ENCODE assay signal across 14 cellular contexts in the genomic region with DNA sequence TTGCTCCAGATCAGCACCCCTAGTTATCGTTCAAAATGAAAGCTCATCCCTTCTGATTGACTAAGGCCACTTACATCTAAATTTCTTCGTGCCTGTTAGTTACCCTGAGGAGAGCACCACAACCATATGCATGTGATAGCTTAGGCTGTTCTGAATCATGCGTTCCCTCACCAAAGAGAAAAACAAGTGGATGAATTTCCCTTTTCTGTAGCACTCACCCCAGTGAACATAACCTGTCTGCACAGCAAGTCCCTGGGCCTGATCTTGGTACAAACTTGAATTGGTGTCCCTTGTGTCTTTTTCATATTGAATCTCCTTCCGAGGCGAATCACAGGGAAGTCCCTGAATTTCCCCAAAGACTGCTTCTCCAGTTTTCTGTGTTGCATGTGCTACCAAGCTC.
DNase-seq lines count a peak whose midpoint lies in the region; ATAC-seq, FAIRE-seq and TF ChIP-seq lines count a peak whose summit lies in the region.
"Had no signal": no experiment of that assay in that cellular context is flagged by ENCODE, and none has a peak within 500 bp of the region (broad histone marks: within the 10 kb centered on the region; RNA-seq: fewer than 3 reads in every experiment).

No MANE protein-coding gene starts in this region.

- ATAC-seq in heart left ventricle (no peak), GM12878 (peak; percentile 47), aorta (ENCODE audit: low FRiP score) (no peak)
- ATAC-seq: K562 had no signal

- H3K27me3 Mint-ChIP-seq in CD8-positive, alpha-beta memory T cell, result no peaks in the 10 kb centered on the region
- H3K27me3 Mint-ChIP-seq in activated T-helper 2 cell treated with anti-CD3 and anti-CD28 coated beads, Interferon-gamma antibody, Interleukin-2, Interleukin-4, amounts not matched to agents 10 μg/mL and 5 μg/mL and 100 μg/mL, durations not matched to agents 14 hours and 24 hours and 36 hours (ENCODE audit: low read depth), result no peaks in the 10 kb centered on the region

- H3K4me1 Mint-ChIP-seq in CD8-positive, alpha-beta memory T cell, result peaks cover 20 to 33% (median 31%) of the 10 kb centered on the region in 3 donors
- peaks cover 8% of the 10 kb centered on the region for H3K4me1 Mint-ChIP-seq in activated T-helper 2 cell treated with anti-CD3 and anti-CD28 coated beads, Interferon-gamma antibody, Interleukin-2, Interleukin-4, amounts not matched to agents 10 μg/mL and 5 μg/mL and 100 μg/mL, durations not matched to agents 14 hours and 24 hours and 36 hours (ENCODE audit: low read depth)

- H2AFZ ChIP-seq in GM12878 (ENCODE audit: control insufficient read depth, low read depth, low read length), result no peak overlapping the region
- H2AFZ ChIP-seq in mesenchymal stem cell (ENCODE audit: low read depth, low read length), result no peak overlapping the region

- peaks cover 8% of the 10 kb centered on the region for H3K79me1 ChIP-seq in mesenchymal stem cell (replicated peaks; ENCODE audit: low read length, poor library complexity, severe bottlenecking)

- H4K8ac ChIP-seq in mesenchymal stem cell (ENCODE audit: low read length), result peak overlapping the region; percentile 12

- 47 to 53% (median 51%) methylated on average over 5 of the region's 5 CpGs for WGBS in heart left ventricle, 4 donors
- 16% methylated on average over 5 of the region's 5 CpGs for WGBS in GM12878 (ENCODE audit: insufficient coverage, insufficient replicate concordance, low lambda C conversion rate, missing lambda C conversion rate)
- WGBS in mesenchymal stem cell, result 99% methylated on average over 5 of the region's 5 CpGs
- 67% methylated on average over 5 of the region's 5 CpGs for WGBS in aorta, 2 donors

- H3K14ac ChIP-seq in mesenchymal stem cell (ENCODE audit: low read length in 2 of 2), result no peak overlapping the region

- peak overlapping the region in 8 of 12 donors; percentile 28 to 50 (median 40) for H3K4me3 ChIP-seq in heart left ventricle
- no peak overlapping the region for H3K4me3 ChIP-seq in GM12878
- peak overlapping the region in 1 of 2 experiments; percentile 2 for H3K4me3 ChIP-seq in mesenchymal stem cell (ENCODE audit: insufficient read depth in 1 of 2, low read depth in 1 of 2, low read length in 2 of 2)
- peak overlapping the region; percentile 11 to 26 for H3K4me3 ChIP-seq in aorta (ENCODE audit: low read length in 2 of 2)
- H3K4me3 ChIP-seq in CD8-positive, alpha-beta memory T cell (ENCODE audit: low read length), result no peak overlapping the region
- H3K4me3 ChIP-seq: K562 had no signal

- H3K4me2 ChIP-seq in GM12878 (ENCODE audit: control insufficient read depth, insufficient read depth) (no peak overlapping the region), mesenchymal stem cell (ENCODE audit: low read length, poor library complexity, severe bottlenecking) (no peak overlapping the region)

- no peak overlapping the region for H3K4me3 Mint-ChIP-seq in CD8-positive, alpha-beta memory T cell
- no peak overlapping the region for H3K4me3 Mint-ChIP-seq in activated T-helper 2 cell treated with anti-CD3 and anti-CD28 coated beads, Interferon-gamma antibody, Interleukin-2, Interleukin-4, amounts not matched to agents 10 μg/mL and 5 μg/mL and 100 μg/mL, durations not matched to agents 14 hours and 24 hours and 36 hours (ENCODE audit: low read depth)

- intact Hi-C loops in heart left ventricle (cut with DNase I), result no loop called here
- intact Hi-C loops in cardiac septum (cut with DNase I), result no loop called here
- intact Hi-C loops in GM12878 (cut with micrococcal nuclease; ENCODE audit: unreplicated experiment), result no loop called here
- intact Hi-C loops in aorta (cut with DNase I), result loop anchor here in 1 of 2 donors (10.0 kb wide), 1 partner anchor 185 kb away; the partner anchor contains the start of gene AFF1
- intact Hi-C loops in activated T-helper 2 cell treated with anti-CD3 and anti-CD28 coated beads, Interferon-gamma antibody, Interleukin-2, Interleukin-4, amounts not matched to agents 10 μg/mL and 5 μg/mL and 100 μg/mL, durations not matched to agents 14 hours and 24 hours and 36 hours (cut with micrococcal nuclease), result no loop called here

- no peak for FAIRE-seq in GM12878 (lab: Jason Lieb, UNC)
- FAIRE-seq: K562 had no signal

- H3K27ac ChIP-seq in heart left ventricle, result peak overlapping the region; percentile 1 to 93 (median 82)
- H3K27ac ChIP-seq in GM12878 (ENCODE audit: control insufficient read depth, insufficient read depth), result no peak overlapping the region
- H3K27ac ChIP-seq in mesenchymal stem cell (ENCODE audit: low read length, poor library complexity, severe bottlenecking), result peak overlapping the region; percentile 97
- H3K27ac ChIP-seq in aorta (ENCODE audit: low read depth in 1 of 2, low read length in 2 of 2), result peak overlapping the region; percentile 80 to 88
- H3K27ac ChIP-seq in CD8-positive, alpha-beta memory T cell (ENCODE audit: low read depth, low read length), result no peak overlapping the region

- H2BK5ac ChIP-seq in mesenchymal stem cell (ENCODE audit: low read depth, low read length, poor library complexity, severe bottlenecking), result no peak overlapping the region

- peaks cover 15% of the 10 kb centered on the region for H3K79me2 ChIP-seq in GM12878 (ENCODE audit: control insufficient read depth, insufficient read depth, low read length)

- RAD21 ChIA-PET in GM12878 (lab: Charles Lee; ENCODE audit: unreplicated experiment), result interaction anchor here (0.6 to 2.0 kb wide), 2 partner anchors 98 to 197 kb away, joined by 4 to 7 read pairs; no protein-coding TSS in a partner anchor

- H2BK15ac ChIP-seq in mesenchymal stem cell (ENCODE audit: low read depth, poor library complexity, severe bottlenecking), result no peak overlapping the region

- peak overlapping the region in 1 of 2 experiments; percentile 51 for H3K23ac ChIP-seq in mesenchymal stem cell (ENCODE audit: low read length in 2 of 2)

- H2BK12ac ChIP-seq in mesenchymal stem cell (ENCODE audit: low read length in 2 of 2), result no peak overlapping the region

- no peak overlapping the region for H3K4ac ChIP-seq in mesenchymal stem cell (ENCODE audit: low read depth in 1 of 2, low read length in 2 of 2)

- TF ChIP-seq CTCF in heart left ventricle (IDR thresholded peaks at IDR 0.05) (no peak), GM12878 (IDR thresholded peaks at IDR 0.05 in 2 of 3, conservative IDR thresholded peaks at IDR 0.05 in 1 of 3; ENCODE audit: control insufficient read depth in 2 of 3, extremely low read depth in 1 of 3, insufficient read depth in 1 of 3, low read depth in 3 of 3, low read length in 3 of 3) (no peak), GM10266 (IDR thresholded peaks at IDR 0.05; ENCODE audit: control insufficient read depth, insufficient read depth, low read depth, missing control alignments) (no peak)

- H3K27ac Mint-ChIP-seq in CD8-positive, alpha-beta memory T cell, result peak overlapping the region in 3 of 8 donors; percentile 4 to 72 (median 23)
- no peak overlapping the region for H3K27ac Mint-ChIP-seq in activated T-helper 2 cell treated with anti-CD3 and anti-CD28 coated beads, Interferon-gamma antibody, Interleukin-2, Interleukin-4, amounts not matched to agents 10 μg/mL and 5 μg/mL and 100 μg/mL, durations not matched to agents 14 hours and 24 hours and 36 hours

- H3K9ac ChIP-seq in GM12878 (ENCODE audit: control insufficient read depth, insufficient read depth, low read length) (no peak overlapping the region), mesenchymal stem cell (ENCODE audit: low read length) (no peak overlapping the region)

- DNase-seq in heart left ventricle, result no peak
- DNase-seq in cardiac septum (ENCODE audit: low spot score), result no peak
- DNase-seq in GM12878 (ENCODE audit: low read depth, low spot score), result peak; percentile 19
- no peak for DNase-seq in mesenchymal stem cell
- DNase-seq in aorta, result no peak
- no peak for DNase-seq in GM10266 (ENCODE audit: extremely low spot score)
- no peak for DNase-seq in CD8-positive, alpha-beta memory T cell
- DNase-seq in activated T-helper 2 cell treated with anti-CD3 and anti-CD28 coated beads, Interferon-gamma antibody, Interleukin-2, Interleukin-4, amounts not matched to agents 10 μg/mL and 5 μg/mL and 100 μg/mL, durations not matched to agents 14 hours and 24 hours and 36 hours (ENCODE audit: low spot score), result no peak
- DNase-seq: activated CD8-positive, alpha-beta memory T cell treated with anti-CD3 and anti-CD28 coated beads, Interleukin-2, amount 50 U/mL, for 48 hours; HCEC 1CT; NCI-H2081 treated with DMSO at 0.1 percent for 48 hours; stimulated activated CD4-positive, alpha-beta T cell treated with anti-CD3 and anti-CD28 coated beads, Interleukin-4, amount 100 ng/mL, for 24 hours; T1000 had no signal

- TF ChIP-seq POLR2A in heart left ventricle (IDR thresholded peaks at IDR 0.05) (no peak), GM12878 (IDR thresholded peaks at IDR 0.05; ENCODE audit: low read depth, low read length) (no peak)

- POLR2A ChIA-PET in GM12878 (lab: Charles Lee), result interaction anchor here (0.6 to 1.0 kb wide), 2 partner anchors 197 to 201 kb away, joined by 3 to 4 read pairs; no protein-coding TSS in a partner anchor
- POLR2A ChIA-PET in CD8-positive, alpha-beta memory T cell (lab: Charles Lee), result no interaction called here

- no peaks in the 10 kb centered on the region for H3K9me3 Mint-ChIP-seq in CD8-positive, alpha-beta memory T cell
- no peaks in the 10 kb centered on the region for H3K9me3 Mint-ChIP-seq in activated T-helper 2 cell treated with anti-CD3 and anti-CD28 coated beads, Interferon-gamma antibody, Interleukin-2, Interleukin-4, amounts not matched to agents 10 μg/mL and 5 μg/mL and 100 μg/mL, durations not matched to agents 14 hours and 24 hours and 36 hours

- no peak overlapping the region for H2BK120ac ChIP-seq in mesenchymal stem cell (ENCODE audit: low read depth, low read length)

- in situ Hi-C loops in GM12878 (cut with MboI), result no loop called here

- peak overlapping the region; percentile 42 for H2AK5ac ChIP-seq in mesenchymal stem cell (ENCODE audit: low read length, severe bottlenecking)

- peaks cover 0 to 89% (median 42%) of the 10 kb centered on the region in 9 donors for H3K36me3 ChIP-seq in heart left ventricle
- H3K36me3 ChIP-seq in GM12878 (ENCODE audit: control insufficient read depth in 2 of 2, insufficient read depth in 2 of 2, low read length in 1 of 2), result peaks cover 12 to 52% of the 10 kb centered on the region in 2 experiments
- peaks cover 8 to 40% of the 10 kb centered on the region in 2 experiments for H3K36me3 ChIP-seq in mesenchymal stem cell (ENCODE audit: control insufficient read depth in 1 of 2, insufficient read depth in 2 of 2, low read depth in 1 of 2, low read length in 2 of 2)
- H3K36me3 ChIP-seq in aorta (ENCODE audit: control insufficient read depth in 1 of 2, insufficient read depth in 2 of 2, low read length in 1 of 2), result peaks cover 0 to 2% of the 10 kb centered on the region in 2 donors
- peaks cover 18% of the 10 kb centered on the region for H3K36me3 ChIP-seq in CD8-positive, alpha-beta memory T cell (ENCODE audit: insufficient read depth, low read length)

- SMC1A ChIA-PET in GM12878 (lab: Charles Lee; ENCODE audit: uncharacterized antibody, unreplicated experiment), result interaction anchor here (1.0 to 3.7 kb wide), 3 partner anchors 27 to 197 kb away, joined by 3 to 19 read pairs (median 15); no protein-coding TSS in a partner anchor

- no peaks in the 10 kb centered on the region; the same call in 1 of the 2 replicates for H4K20me1 ChIP-seq in GM12878 (ENCODE audit: control insufficient read depth, insufficient read depth)

- TF ChIP-seq EP300 in GM12878 (IDR thresholded peaks at IDR 0.05; ENCODE audit: borderline replicate concordance in 1 of 2, control insufficient read depth in 1 of 2, low read depth in 2 of 2, low read length in 2 of 2), result no peak

- peak overlapping the region in 1 of 2 experiments; percentile 41 for H3K18ac ChIP-seq in mesenchymal stem cell (ENCODE audit: low read depth in 1 of 2, low read length in 2 of 2)

- H4K91ac ChIP-seq in mesenchymal stem cell (ENCODE audit: low read length), result no peak overlapping the region

- H3K4me1 ChIP-seq in heart left ventricle (peaks cover 0 to 66% (median 51%) of the 10 kb centered on the region in 12 donors), GM12878 (ENCODE audit: control insufficient read depth, insufficient read depth, low read length) (no peaks in the 10 kb centered on the region; the same call in 1 of the 2 replicates), mesenchymal stem cell (ENCODE audit: control insufficient read depth, insufficient read depth, low read depth, low read length) (peaks cover 35% of the 10 kb centered on the region), aorta (ENCODE audit: control insufficient read depth in 1 of 2, insufficient read depth in 2 of 2, low read length in 2 of 2) (no peaks in the 10 kb centered on the region)
- H3K4me1 ChIP-seq in CD8-positive, alpha-beta memory T cell (ENCODE audit: insufficient read depth, low read length), result no peaks in the 10 kb centered on the region

- H3K27me3 ChIP-seq in heart left ventricle (no peaks in the 10 kb centered on the region), GM12878 (replicated peaks in 1 of 2; ENCODE audit: control insufficient read depth in 2 of 2, insufficient read depth in 2 of 2, low read length in 1 of 2) (no peaks in the 10 kb centered on the region), mesenchymal stem cell (ENCODE audit: control insufficient read depth in 1 of 2, insufficient read depth in 1 of 2, low read length in 2 of 2) (no peaks in the 10 kb centered on the region), aorta (ENCODE audit: control insufficient read depth in 1 of 2, insufficient read depth in 2 of 2, low read length in 1 of 2) (no peaks in the 10 kb centered on the region)
- no peaks in the 10 kb centered on the region for H3K27me3 ChIP-seq in CD8-positive, alpha-beta memory T cell (ENCODE audit: insufficient read depth, low read length, poor library complexity, severe bottlenecking)

- no peaks in the 10 kb centered on the region for H3K9me3 ChIP-seq in heart left ventricle
- H3K9me3 ChIP-seq in GM12878 (replicated peaks; ENCODE audit: control insufficient read depth, insufficient read depth, low read length), result no peaks in the 10 kb centered on the region; the same call in 2 of the 3 replicates
- no peaks in the 10 kb centered on the region for H3K9me3 ChIP-seq in mesenchymal stem cell (ENCODE audit: control insufficient read depth, low read length)
- no peaks in the 10 kb centered on the region for H3K9me3 ChIP-seq in aorta (ENCODE audit: control insufficient read depth, low read length)
- H3K9me3 ChIP-seq in CD8-positive, alpha-beta memory T cell (ENCODE audit: low read length), result no peaks in the 10 kb centered on the region

- CTCF ChIA-PET in GM12878 (lab: Yijun Ruan, JAX), result interaction anchor here (0.7 to 4.6 kb wide), 6 partner anchors 14 to 219 kb away, joined by 3 to 21 read pairs (median 4); no protein-coding TSS in a partner anchor
- CTCF ChIA-PET in CD8-positive, alpha-beta memory T cell (lab: Charles Lee), result interaction anchor here (2.7 kb wide), 1 partner anchor 198 kb away, joined by 10 read pairs; no protein-coding TSS in a partner anchor

- peaks cover 0 to 78% (median 19%) of the 10 kb centered on the region in 3 donors for H3K36me3 Mint-ChIP-seq in CD8-positive, alpha-beta memory T cell
- H3K36me3 Mint-ChIP-seq in activated T-helper 2 cell treated with anti-CD3 and anti-CD28 coated beads, Interferon-gamma antibody, Interleukin-2, Interleukin-4, amounts not matched to agents 10 μg/mL and 5 μg/mL and 100 μg/mL, durations not matched to agents 14 hours and 24 hours and 36 hours (ENCODE audit: low read depth), result peaks cover 54% of the 10 kb centered on the region

- no peak for TF ChIP-seq RAD21 in GM12878 (IDR thresholded peaks at IDR 0.05; ENCODE audit: insufficient read depth, low read depth, low read length)

- no TSS peak for BruUV-seq in GM12878 (replicated peaks; lab: Mats Ljungman, UMichigan)

Comparison
In these comparisons a context has a peak if more than half of its experiments do, and no peak if none do; other contexts are left out.
1. H3K27ac ChIP-seq: peak in heart left ventricle (12 of 12), mesenchymal stem cell (single experiment) and aorta (2 of 2); none in GM12878 (single experiment) and CD8-positive, alpha-beta memory T cell (single experiment).
2. H3K4me3 ChIP-seq: peak in heart left ventricle (8 of 12) and aorta (2 of 2); none in GM12878 (single experiment) and CD8-positive, alpha-beta memory T cell (single experiment).